29 cellular contexts compared by ENCODE assay signal in the genomic region with DNA sequence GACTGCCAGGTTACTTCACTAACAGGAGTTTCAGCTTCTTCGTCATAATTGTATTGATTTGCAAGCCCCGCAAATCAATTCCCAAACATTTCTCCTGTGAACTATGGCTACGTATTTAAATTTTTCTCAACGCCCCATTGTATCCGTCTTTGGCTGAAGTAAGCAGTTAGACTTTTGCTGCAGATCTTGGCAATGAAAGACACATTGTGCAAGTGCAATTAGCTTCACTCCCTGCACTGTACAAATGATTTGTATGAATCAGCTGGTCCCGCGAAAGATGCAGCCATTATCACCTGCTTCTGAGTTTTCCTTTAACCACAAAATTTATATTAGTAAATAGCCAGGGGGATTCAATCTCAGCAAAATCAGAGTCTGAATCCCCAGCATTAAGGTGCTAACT.
"Had no signal": no experiment of that assay in that cellular context is flagged by ENCODE, and none has a peak within 500 bp of the region (broad histone marks: within the 10 kb centered on the region; RNA-seq: fewer than 3 reads in every experiment).

No MANE protein-coding gene starts in this region.

- H3K9me3 ChIP-seq: SJCRH30 had no signal

- DNase-seq: activated CD4-positive, alpha-beta T cell treated with anti-CD3 and anti-CD28 coated beads, Interleukin-2, amount 10 ng/mL, durations not matched to agents 24 days and 14 days; activated CD4-positive, alpha-beta T cell treated with anti-CD3 and anti-CD28 coated beads, Interleukin-2, amount 50 U/mL, for 4 hours; activated CD4-positive, CD25-positive, alpha-beta regulatory T cell; activated CD8-positive, alpha-beta T cell treated with anti-CD3 and anti-CD28 coated beads for 36 hours; activated effector memory CD4-positive, alpha-beta T cell treated with anti-CD3 and anti-CD28 coated beads, Interleukin-2, amount 50 U/mL, for 16 hours; activated naive CD4-positive, alpha-beta T cell; activated naive CD4-positive, alpha-beta T cell treated with anti-CD3 and anti-CD28 coated beads, Interleukin-2, amount 50 U/mL, for 16 hours; activated naive CD8-positive, alpha-beta T cell treated with anti-CD3 and anti-CD28 coated beads for 36 hours; activated T-cell treated with anti-CD3 and anti-CD28 coated beads, Interleukin-2, amount 50 U/mL, for 1 hour; activated T-cell treated with anti-CD3 and anti-CD28 coated beads, Interleukin-2, amount 50 U/mL, for 72 hours; amniotic stem cell; aorta; brain microvascular endothelial cell; central memory CD4-positive, alpha-beta T cell; Karpas-422; NCI-H187 treated with DMSO at 0.1 percent for 48 hours; NCI-H2081; NCI-H2171 treated with DMSO at 0.1 percent for 48 hours; NCI-H2227 treated with DMSO at 0.1 percent for 48 hours; NCI-H446; NCI-H510A treated with DMSO at 0.1 percent for 48 hours; NCI-H748 treated with DMSO at 0.1 percent for 48 hours; NK-92 treated with Interleukin-12 subunit alpha and Interleukin-12 subunit beta, amount 100 ng/mL, for 24 hours; SHP77; SJCRH30; T1000; WERI-Rb-1 had no signal

- H3K27ac ChIP-seq: brain microvascular endothelial cell, SJCRH30, SK-N-MC, WERI-Rb-1 had no signal

- H3K27me3 ChIP-seq: brain microvascular endothelial cell, SJCRH30 had no signal

- H3K36me3 ChIP-seq: brain microvascular endothelial cell, SJCRH30, WERI-Rb-1 had no signal

- H3K4me3 ChIP-seq: K562, SJCRH30, SK-N-MC had no signal

- H3K4me1 ChIP-seq: SJCRH30 had no signal
